Comparison of ENCODE assay signal across 24 cellular contexts in the genomic region with DNA sequence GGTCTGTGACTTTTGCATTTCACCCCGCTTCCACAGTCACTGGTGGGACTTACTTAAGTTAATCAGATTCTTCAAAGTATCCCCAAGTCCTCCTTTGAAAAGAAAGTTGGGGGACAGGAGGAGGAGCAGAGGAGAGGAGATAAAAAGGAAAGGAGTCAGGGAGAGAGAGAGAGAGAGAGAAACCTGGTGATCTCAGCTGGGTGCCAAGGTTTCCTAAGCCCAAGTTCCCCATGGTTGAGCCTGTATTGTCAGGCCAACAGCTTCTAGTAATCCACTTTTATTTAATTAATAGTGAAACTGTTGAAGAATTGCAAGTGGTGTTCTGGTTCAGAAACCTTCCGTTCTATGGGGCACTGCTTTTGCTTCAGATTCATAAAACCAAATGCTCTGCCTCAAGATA.
"Had no signal": no experiment of that assay in that cellular context is flagged by ENCODE, and none has a peak within 500 bp of the region (broad histone marks: within the 10 kb centered on the region; RNA-seq: fewer than 3 reads in every experiment).

No MANE protein-coding gene starts in this region.

- ATAC-seq: T-cell had no signal

- H3K36me3 ChIP-seq: SJSA1 had no signal

- H3K36me3 Mint-ChIP-seq: T-cell had no signal

- H3K27ac Mint-ChIP-seq: T-cell had no signal

- H3K4me3 ChIP-seq: SJSA1, SK-N-MC had no signal

- H3K27me3 ChIP-seq: SJSA1 had no signal

- H3K4me3 Mint-ChIP-seq: T-cell had no signal

- H3K27ac ChIP-seq: HL-60, SJSA1, SK-N-MC had no signal

- H3K27me3 Mint-ChIP-seq: T-cell had no signal

- H3K4me1 ChIP-seq: SJSA1 had no signal

- H3K4me1 Mint-ChIP-seq: T-cell had no signal

- DNase-seq: KBM-7, MV-4-11, NCI-H1048, NCI-H1105, NCI-H1417, NCI-H1436 treated with DMSO at 0.1 percent for 48 hours, NCI-H1694, NCI-H1930, NCI-H2081, NCI-H2107, NCI-H2227 treated with DMSO at 0.1 percent for 48 hours, NCI-H446, NCI-H510A, NCI-H524 treated with DMSO at 0.1 percent for 48 hours, NCI-H69, NCI-H774, Right ventricle myocardium superior, RPMI8226, SIG-M5, SW 1271, T-cell had no signal
